Comparison of ENCODE assay signal across 20 cellular contexts in genomic region chr19:17086811-17087210, GRCh38. TPM values are rescaled to one million over a fixed set of nuclear protein-coding genes. Genes with fewer than 3 reads are reported as not detected.
DNase-seq lines count a peak whose midpoint lies in the region; ATAC-seq and TF ChIP-seq lines count a peak whose summit lies in the region.
"Had no signal": no experiment of that assay in that cellular context is flagged by ENCODE, and none has a peak within 500 bp of the region (broad histone marks: within the 10 kb centered on the region; RNA-seq: fewer than 3 reads in every experiment).

No MANE protein-coding gene starts in this region.

- H3K4me3 ChIP-seq in AG04450 (ENCODE audit: low read depth, low read length) (no peak overlapping the region), foreskin fibroblast (ENCODE audit: low read depth in 1 of 2, low read length in 2 of 2) (no peak overlapping the region), sigmoid colon (no peak overlapping the region), mucosa of descending colon (no peak overlapping the region)
- H3K4me3 ChIP-seq: body of pancreas, lung had no signal

- ATAC-seq in mucosa of descending colon (no peak), HG03432 (IDR thresholded peaks at IDR 0.05; ENCODE audit: unreplicated experiment) (no peak), GM21528 (IDR thresholded peaks at IDR 0.05; ENCODE audit: low FRiP score, unreplicated experiment) (no peak)
- ATAC-seq: activated CD4-positive, CD25-positive, alpha-beta regulatory T cell treated with anti-CD3 and anti-CD28 coated beads, Interleukin-2, amount 50 U/mL, for 24 hours; activated T-cell treated with anti-CD3 and anti-CD28 coated beads, Interleukin-2, amount 50 U/mL, for 72 hours; body of pancreas; foreskin keratinocyte; naive thymus-derived CD4-positive, alpha-beta T cell had no signal

- no peaks in the 10 kb centered on the region for H3K9me3 ChIP-seq in AG04450 (ENCODE audit: control insufficient read depth, insufficient read depth, low read length)
- no peaks in the 10 kb centered on the region for H3K9me3 ChIP-seq in sigmoid colon
- no peaks in the 10 kb centered on the region for H3K9me3 ChIP-seq in mucosa of descending colon
- H3K9me3 ChIP-seq: body of pancreas had no signal

- no peaks in the 10 kb centered on the region for H3K27me3 ChIP-seq in AG04450 (ENCODE audit: control insufficient read depth, insufficient read depth, low read length)
- H3K27me3 ChIP-seq in sigmoid colon: no peaks in the 10 kb centered on the region
- H3K27me3 ChIP-seq: body of pancreas, foreskin keratinocyte had no signal

- intact Hi-C loops in sigmoid colon (cut with DNase I) (no loop called here), mucosa of descending colon (cut with DNase I, micrococcal nuclease) (no loop called here)

- no peaks in the 10 kb centered on the region for H3K36me3 ChIP-seq in sigmoid colon
- no peaks in the 10 kb centered on the region for H3K36me3 ChIP-seq in mucosa of descending colon (ENCODE audit: low read depth)

- DNase-seq in AG04450 (ENCODE audit: low read depth, low spot score): no peak
- DNase-seq in amniotic epithelial cell (ENCODE audit: low read depth): peak; percentile 75
- peak; percentile 34 to 66 for DNase-seq in foreskin fibroblast
- DNase-seq in sigmoid colon: no peak
- no peak for DNase-seq in mucosa of descending colon
- no peak for DNase-seq in NCI-H2196 treated with DMSO at 0.1 percent for 48 hours (lab: John Stamatoyannopoulos, UW; ENCODE audit: unreplicated experiment)
- DNase-seq: activated T-cell treated with anti-CD3 and anti-CD28 coated beads, Interleukin-2, amount 50 U/mL, for 72 hours; body of pancreas; cortex of kidney; foreskin keratinocyte; islet precursor cell; naive thymus-derived CD4-positive, alpha-beta T cell; NCI-H2107; NCI-H524; stimulated activated naive CD4-positive, alpha-beta T cell treated with Interleukin-2 at 50 U/mL for 16 hours; T1000 had no signal

- TF ChIP-seq EP300 in sigmoid colon (IDR thresholded peaks at IDR 0.05): no peak

- H3K27ac ChIP-seq in AG04450 (ENCODE audit: low read depth, low read length): peak overlapping the region; percentile 52
- peak overlapping the region in 3 of 4 donors; percentile 78 to 94 (median 87) for H3K27ac ChIP-seq in sigmoid colon
- H3K27ac ChIP-seq: body of pancreas, foreskin keratinocyte had no signal

- no peak for TF ChIP-seq POLR2A in sigmoid colon (IDR thresholded peaks at IDR 0.05)

- POLR2A ChIA-PET in AG04450 (lab: Yijun Ruan, JAX): no interaction called here

- H3K4me1 ChIP-seq in sigmoid colon: peaks cover 0 to 83% (median 56%) of the 10 kb centered on the region in 4 donors
- H3K4me1 ChIP-seq in mucosa of descending colon (ENCODE audit: low read depth): peaks cover 5% of the 10 kb centered on the region

- TF ChIP-seq CTCF in AG04450 (IDR thresholded peaks at IDR 0.05; ENCODE audit: low read depth, low read length): no peak
- no peak for TF ChIP-seq CTCF in foreskin fibroblast (IDR thresholded peaks at IDR 0.05; ENCODE audit: low read depth, low read length)
- TF ChIP-seq CTCF in sigmoid colon (IDR thresholded peaks at IDR 0.05): no peak
- TF ChIP-seq CTCF in mucosa of descending colon (IDR thresholded peaks at IDR 0.05): no peak

- 93% methylated on average over 6 of the region's 6 CpGs for WGBS in sigmoid colon, 2 donors

- CTCF ChIA-PET in AG04450 (lab: Charles Lee): no interaction called here

RNA-seq across cellular contexts. Expression of gene MYO9B, which starts 11.2 kb away (rescaled TPM):
- polyA plus RNA-seq in AG04450 (2011; rRNA removed) (34.5 and 42.5 TPM in 2 replicates), sigmoid colon (10 to 100 TPM; 24.6 to 85.9 (median 29.8) TPM)
- 81.8 and 112 TPM in 2 replicates for polyA minus RNA-seq in AG04450 (2011; rRNA and poly(A)+ RNA removed)
- total RNA-seq in sigmoid colon (10 to 100 TPM; 42.8 to 95.0 (median 58.3) TPM), mucosa of descending colon (10 to 100 TPM; 73.7 to 91.8 (median 90.8) TPM)

RNA-seq across cellular contexts. Expression of gene HAUS8, which starts 11.6 kb away (rescaled TPM):
- polyA plus RNA-seq in AG04450 (2011; rRNA removed) (4.6 and 4.9 TPM in 2 replicates), sigmoid colon (10 to 100 TPM in 2 of 3 donors, 1 to 10 TPM in 1; 9.6 to 14.8 (median 10.4) TPM)
- polyA minus RNA-seq in AG04450 (2011; rRNA and poly(A)+ RNA removed): 2.3 and 3.7 TPM in 2 replicates
- total RNA-seq in sigmoid colon (10 to 100 TPM in 2 of 4 donors, 1 to 10 TPM in 2; 6.7 to 14.1 (median 11.1) TPM), mucosa of descending colon (10 to 100 TPM; 12.2 to 16.6 (median 13.6) TPM)

Comparison
In these comparisons a context has a peak if more than half of its experiments do, and no peak if none do; other contexts are left out.
1. DNase-seq: peak in amniotic epithelial cell (single experiment) and foreskin fibroblast (2 of 2); none in AG04450 (single experiment), sigmoid colon (single experiment), mucosa of descending colon (0 of 3) and NCI-H2196 treated with DMSO at 0.1 percent for 48 hours (single experiment).